1 cellular context compared by ENCODE assay signal in the genomic region with DNA sequence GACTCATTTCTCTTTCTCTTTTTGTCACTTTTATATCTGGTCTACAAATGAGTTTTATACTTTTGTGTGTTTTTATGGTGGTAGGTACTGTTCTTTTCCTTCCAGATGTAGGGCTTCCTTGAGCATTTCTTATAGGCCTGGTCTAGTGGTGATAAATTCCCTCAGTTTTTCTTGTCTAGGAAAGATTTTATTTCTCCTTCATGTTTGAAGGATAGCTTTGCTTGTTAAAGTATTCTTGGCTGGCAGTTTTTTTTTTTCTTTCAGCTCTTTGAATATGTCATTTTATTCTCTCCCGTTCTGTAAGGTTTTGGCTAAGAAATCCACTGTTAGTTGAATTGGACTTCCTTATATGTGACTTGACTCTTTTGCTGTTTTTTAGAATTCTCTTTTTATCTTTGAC.
TF ChIP-seq lines count a peak whose summit lies in the region.

No MANE protein-coding gene starts in this region.

TF ChIP-seq in HEK293, 187 proteins besides CTCF, POLR2A, EP300 and RAD21 (continued from another document):
- TF ChIP-seq, protein P1, sequence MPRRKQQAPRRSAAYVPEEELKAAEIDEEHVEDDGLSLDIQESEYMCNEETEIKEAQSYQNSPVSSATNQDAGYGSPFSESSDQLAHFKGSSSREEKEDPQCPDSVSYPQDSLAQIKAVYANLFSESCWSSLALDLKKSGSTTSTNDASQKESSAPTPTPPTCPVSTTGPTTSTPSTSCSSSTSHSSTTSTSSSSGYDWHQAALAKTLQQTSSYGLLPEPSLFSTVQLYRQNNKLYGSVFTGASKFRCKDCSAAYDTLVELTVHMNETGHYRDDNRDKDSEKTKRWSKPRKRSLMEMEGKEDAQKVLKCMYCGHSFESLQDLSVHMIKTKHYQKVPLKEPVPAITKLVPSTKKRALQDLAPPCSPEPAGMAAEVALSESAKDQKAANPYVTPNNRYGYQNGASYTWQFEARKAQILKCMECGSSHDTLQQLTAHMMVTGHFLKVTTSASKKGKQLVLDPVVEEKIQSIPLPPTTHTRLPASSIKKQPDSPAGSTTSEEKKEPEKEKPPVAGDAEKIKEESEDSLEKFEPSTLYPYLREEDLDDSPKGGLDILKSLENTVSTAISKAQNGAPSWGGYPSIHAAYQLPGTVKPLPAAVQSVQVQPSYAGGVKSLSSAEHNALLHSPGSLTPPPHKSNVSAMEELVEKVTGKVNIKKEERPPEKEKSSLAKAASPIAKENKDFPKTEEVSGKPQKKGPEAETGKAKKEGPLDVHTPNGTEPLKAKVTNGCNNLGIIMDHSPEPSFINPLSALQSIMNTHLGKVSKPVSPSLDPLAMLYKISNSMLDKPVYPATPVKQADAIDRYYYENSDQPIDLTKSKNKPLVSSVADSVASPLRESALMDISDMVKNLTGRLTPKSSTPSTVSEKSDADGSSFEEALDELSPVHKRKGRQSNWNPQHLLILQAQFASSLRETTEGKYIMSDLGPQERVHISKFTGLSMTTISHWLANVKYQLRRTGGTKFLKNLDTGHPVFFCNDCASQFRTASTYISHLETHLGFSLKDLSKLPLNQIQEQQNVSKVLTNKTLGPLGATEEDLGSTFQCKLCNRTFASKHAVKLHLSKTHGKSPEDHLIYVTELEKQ (tag by site-specific recombination; IDR thresholded peaks at IDR 0.05; ENCODE audit: borderline replicate concordance) = 0 out of 2 replicates have a peak, but pooled peaks have one; percentile 44
- TF ChIP-seq KLF16 (tag by site-specific recombination; IDR thresholded peaks at IDR 0.05) (no peak), ZNF140 (tag by site-specific recombination; IDR thresholded peaks at IDR 0.05) (0 out of 2 replicates have a peak, but pooled peaks have one; percentile 15), SCRT2 (tag by site-specific recombination; IDR thresholded peaks at IDR 0.05) (no peak), ZNF433 (tag by site-specific recombination; IDR thresholded peaks at IDR 0.05; ENCODE audit: low read depth) (no peak), TRIM28 (IDR thresholded peaks at IDR 0.05; ENCODE audit: borderline replicate concordance, low read length) (peak; percentile 89; the same call in 1 of the 2 replicates), ZNF529 (tag by site-specific recombination; IDR thresholded peaks at IDR 0.05; ENCODE audit: insufficient replicate concordance) (peak; percentile 46), ZNF302 (tag by site-specific recombination; IDR thresholded peaks at IDR 0.05; ENCODE audit: low read depth) (no peak), ZNF350 (tag by site-specific recombination; IDR thresholded peaks at IDR 0.05) (no peak), ZNF558 (tag by site-specific recombination; IDR thresholded peaks at IDR 0.05) (peak; percentile 36; the same call in 1 of the 2 replicates), ZNF626 (tag by site-specific recombination; IDR thresholded peaks at IDR 0.05) (no peak), ZNF510 (tag by site-specific recombination; IDR thresholded peaks at IDR 0.05; ENCODE audit: insufficient replicate concordance) (peak; percentile 49), SETDB1 (IDR thresholded peaks at IDR 0.05; ENCODE audit: insufficient read length, low read length) (peak; percentile 99), ZNF658 (tag by site-specific recombination; IDR thresholded peaks at IDR 0.05) (no peak), EGR2 (tag by site-specific recombination; IDR thresholded peaks at IDR 0.05; ENCODE audit: low read depth) (no peak), FEZF1 (tag by site-specific recombination; IDR thresholded peaks at IDR 0.05) (no peak), ZNF792 (tag by site-specific recombination; IDR thresholded peaks at IDR 0.05) (no peak)
- TF ChIP-seq, protein P2, sequence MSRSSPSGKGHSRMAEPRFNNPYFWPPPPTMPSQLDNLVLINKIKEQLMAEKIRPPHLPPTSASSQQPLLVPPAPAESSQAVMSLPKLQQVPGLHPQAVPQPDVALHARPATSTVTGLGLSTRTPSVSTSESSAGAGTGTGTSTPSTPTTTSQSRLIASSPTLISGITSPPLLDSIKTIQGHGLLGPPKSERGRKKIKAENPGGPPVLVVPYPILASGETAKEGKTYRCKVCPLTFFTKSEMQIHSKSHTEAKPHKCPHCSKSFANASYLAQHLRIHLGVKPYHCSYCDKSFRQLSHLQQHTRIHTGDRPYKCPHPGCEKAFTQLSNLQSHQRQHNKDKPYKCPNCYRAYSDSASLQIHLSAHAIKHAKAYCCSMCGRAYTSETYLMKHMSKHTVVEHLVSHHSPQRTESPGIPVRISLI (tag by site-specific recombination; IDR thresholded peaks at IDR 0.05) = no peak
- TF ChIP-seq, protein P3, sequence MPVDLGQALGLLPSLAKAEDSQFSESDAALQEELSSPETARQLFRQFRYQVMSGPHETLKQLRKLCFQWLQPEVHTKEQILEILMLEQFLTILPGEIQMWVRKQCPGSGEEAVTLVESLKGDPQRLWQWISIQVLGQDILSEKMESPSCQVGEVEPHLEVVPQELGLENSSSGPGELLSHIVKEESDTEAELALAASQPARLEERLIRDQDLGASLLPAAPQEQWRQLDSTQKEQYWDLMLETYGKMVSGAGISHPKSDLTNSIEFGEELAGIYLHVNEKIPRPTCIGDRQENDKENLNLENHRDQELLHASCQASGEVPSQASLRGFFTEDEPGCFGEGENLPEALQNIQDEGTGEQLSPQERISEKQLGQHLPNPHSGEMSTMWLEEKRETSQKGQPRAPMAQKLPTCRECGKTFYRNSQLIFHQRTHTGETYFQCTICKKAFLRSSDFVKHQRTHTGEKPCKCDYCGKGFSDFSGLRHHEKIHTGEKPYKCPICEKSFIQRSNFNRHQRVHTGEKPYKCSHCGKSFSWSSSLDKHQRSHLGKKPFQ (tag by site-specific recombination; IDR thresholded peaks at IDR 0.05) = no peak
TF ChIP-seq in HEK293: peak in this region for 8.
